In genomic region chr1:159924025-159924790, GRCh38 we compare ENCODE assay signal across 8 cellular contexts. TPM values are rescaled to one million over a fixed set of nuclear protein-coding genes. Genes with fewer than 3 reads are reported as not detected.
DNase-seq lines count a peak whose midpoint lies in the region; ATAC-seq and TF ChIP-seq lines count a peak whose summit lies in the region.

No MANE protein-coding gene starts in this region.

- peak; percentile 13; the same call in 1 of the 2 replicates for TF ChIP-seq CTCF in GM12874 (IDR thresholded peaks at IDR 0.05; ENCODE audit: insufficient read depth, low read depth, low read length)
- no peak for TF ChIP-seq CTCF in KMS-11 (conservative IDR thresholded peaks at IDR 0.05; ENCODE audit: low read depth, low read length)
- TF ChIP-seq CTCF in chondrocyte (IDR thresholded peaks at IDR 0.05) = peak; percentile 45

- peak overlapping the region; percentile 78 for H3K27ac ChIP-seq in KMS-11

- H3K4me3 Mint-ChIP-seq in chondrocyte (ENCODE audit: unreplicated experiment) = peak overlapping the region; percentile 99

- DNase-seq in activated CD4-positive, CD25-positive, alpha-beta regulatory T cell treated with anti-CD3 and anti-CD28 coated beads, Interleukin-2, amount 50 U/mL, for 72 hours = peak; percentile 74
- DNase-seq in chondrocyte (ENCODE audit: low spot score) (no peak), left colon (peak; percentile 88 to 92), NCI-H2107 (lab: John Stamatoyannopoulos, UW) (no peak), NCI-H1930 (lab: John Stamatoyannopoulos, UW) (no peak)
- peak; percentile 45 to 53 for DNase-seq in stimulated activated CD4-positive, alpha-beta T cell treated with anti-CD3 and anti-CD28 coated beads, Interleukin-2, amount 100 ng/mL, for 48 hours

- peaks cover 15% of the 10 kb centered on the region; the same call in 1 of the 2 replicates for H3K36me3 ChIP-seq in KMS-11 (ENCODE audit: insufficient read depth)

- no peaks in the 10 kb centered on the region for H3K27me3 ChIP-seq in KMS-11 (ENCODE audit: insufficient read depth, low read depth)

- H3K79me2 ChIP-seq in KMS-11 (ENCODE audit: insufficient read depth, low read depth) = peaks cover 62% of the 10 kb centered on the region

- H3K27ac Mint-ChIP-seq in chondrocyte (ENCODE audit: unreplicated experiment) = peak overlapping the region; percentile 100

- peaks cover 47% of the 10 kb centered on the region for H4K20me1 ChIP-seq in KMS-11 (ENCODE audit: insufficient read depth)

- peak overlapping the region; percentile 92 for H3K4me2 ChIP-seq in KMS-11

- H3K27me3 Mint-ChIP-seq in chondrocyte (ENCODE audit: low read depth) = no peaks in the 10 kb centered on the region

- H3K36me3 Mint-ChIP-seq in chondrocyte (ENCODE audit: low read depth) = peaks cover 9% of the 10 kb centered on the region

- ATAC-seq in left colon = peak; percentile 64

- H3K9me3 Mint-ChIP-seq in chondrocyte (ENCODE audit: low read depth) = no peaks in the 10 kb centered on the region

- peak overlapping the region; percentile 90 for H3K4me3 ChIP-seq in KMS-11 (IDR thresholded peaks at IDR 0.05; ENCODE audit: insufficient read depth, low read depth, low read length)

- peak overlapping the region; percentile 71 for H2AFZ ChIP-seq in KMS-11 (ENCODE audit: low read depth)

- peaks cover 56% of the 10 kb centered on the region for H3K4me1 ChIP-seq in KMS-11 (ENCODE audit: low read depth, poor library complexity, severe bottlenecking)

- H3K4me1 Mint-ChIP-seq in chondrocyte (ENCODE audit: low read depth) = peaks cover 59% of the 10 kb centered on the region

- peak overlapping the region; percentile 98 for H3K9ac ChIP-seq in KMS-11

- intact Hi-C loops in left colon (cut with DNase I, micrococcal nuclease) = no loop called here

RNA-seq across cellular contexts. Expression of gene TAGLN2, which starts 1.1 kb away (rescaled TPM):
- 222 to 392 TPM (median 388 TPM) in 3 replicates for total RNA-seq in chondrocyte
- total RNA-seq in left colon = 100 to 1,000 TPM; 268 to 291 TPM

RNA-seq across cellular contexts. Expression of gene IGSF9, which starts 21.2 kb away (rescaled TPM):
- total RNA-seq in chondrocyte (not detected in 3 replicates), left colon (10 to 100 TPM; 31.5 to 46.3 TPM)

RNA-seq across cellular contexts. Expression of gene CFAP45, which starts 24.2 kb away (rescaled TPM):
- 0.37 to 0.95 TPM (median 0.73 TPM) in 3 replicates for total RNA-seq in chondrocyte
- under 1 TPM; 0.31 to 0.34 TPM for total RNA-seq in left colon

RNA-seq across cellular contexts. Expression of gene SLAMF9, which starts 29.8 kb away (rescaled TPM):
- total RNA-seq in chondrocyte = not detected in 3 replicates
- total RNA-seq in left colon = not detected

Comparison
In these comparisons a context has a peak if more than half of its experiments do, and no peak if none do; other contexts are left out.
1. DNase-seq: peak in activated CD4-positive, CD25-positive, alpha-beta regulatory T cell treated with anti-CD3 and anti-CD28 coated beads, Interleukin-2, amount 50 U/mL, for 72 hours (single experiment), left colon (2 of 2) and stimulated activated CD4-positive, alpha-beta T cell treated with anti-CD3 and anti-CD28 coated beads, Interleukin-2, amount 100 ng/mL, for 48 hours (2 of 2); none in chondrocyte (single experiment), NCI-H2107 (single experiment) and NCI-H1930 (0 of 2).
2. RNA of gene IGSF9, which starts 21.2 kb away (total RNA-seq): 31.5 to 46.3 TPM in left colon; not detected in chondrocyte; every median in the first group is over 10 times any median in the second.